In the genomic region with DNA sequence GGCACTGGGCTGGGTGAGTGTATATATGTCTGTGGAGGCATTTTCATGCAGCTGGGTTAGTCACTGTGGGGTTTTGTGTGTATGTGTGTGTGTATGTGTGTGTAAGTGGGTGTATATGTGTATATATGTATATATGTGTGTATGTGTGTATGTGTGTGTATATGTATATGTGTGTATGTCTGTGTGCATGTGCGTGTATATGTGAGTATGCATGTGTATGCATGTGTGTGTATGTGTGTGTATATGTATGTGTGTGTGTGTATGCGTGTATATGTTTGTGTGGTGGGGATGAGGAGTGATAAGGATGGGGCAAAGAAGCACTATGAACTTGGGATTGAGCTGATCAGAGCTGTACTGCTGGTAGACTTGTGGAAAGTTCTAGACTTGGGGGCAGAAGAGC, we compare ENCODE assay signal across 17 cellular contexts. TPM values are rescaled to one million over a fixed set of nuclear protein-coding genes. Genes with fewer than 3 reads are reported as not detected.
DNase-seq lines count a peak whose midpoint lies in the region; ATAC-seq lines count a peak whose summit lies in the region.
"Had no signal": no experiment of that assay in that cellular context is flagged by ENCODE, and none has a peak within 500 bp of the region (broad histone marks: within the 10 kb centered on the region; RNA-seq: fewer than 3 reads in every experiment).

No MANE protein-coding gene starts in this region.

- no peaks in the 10 kb centered on the region for H3K27me3 Mint-ChIP-seq in activated naive CD4-positive, alpha-beta T cell treated with anti-CD3 and anti-CD28 coated beads, Interleukin-2, amount 50 U/mL, for 24 hours
- no peaks in the 10 kb centered on the region for H3K27me3 Mint-ChIP-seq in activated naive CD8-positive, alpha-beta T cell

- no peak overlapping the region for H3K4me3 Mint-ChIP-seq in activated naive CD4-positive, alpha-beta T cell treated with anti-CD3 and anti-CD28 coated beads, Interleukin-2, amount 50 U/mL, for 24 hours
- no peak overlapping the region for H3K4me3 Mint-ChIP-seq in activated naive CD8-positive, alpha-beta T cell
- H3K4me3 Mint-ChIP-seq: CD14-positive monocyte had no signal

- DNase-seq in activated naive CD4-positive, alpha-beta T cell (lab: John Stamatoyannopoulos, UW): no peak
- DNase-seq in RKO (ENCODE audit: low spot score) (no peak), KG1 (lab: John Stamatoyannopoulos, UW) (no peak), HuH-7 (ENCODE audit: low spot score) (no peak)
- DNase-seq: DMS79, NCI-H1417, NCI-H2029, NCI-H2171 treated with DMSO at 0.1 percent for 48 hours, NCI-H510A treated with DMSO at 0.1 percent for 48 hours, SHP77 treated with DMSO at 0.1 percent for 48 hours had no signal

- H3K4me1 Mint-ChIP-seq in activated naive CD4-positive, alpha-beta T cell treated with anti-CD3 and anti-CD28 coated beads, Interleukin-2, amount 50 U/mL, for 24 hours: peaks cover 21% of the 10 kb centered on the region
- H3K4me1 Mint-ChIP-seq in activated naive CD8-positive, alpha-beta T cell (ENCODE audit: low read depth): peaks cover 23% of the 10 kb centered on the region

- ATAC-seq in esophagus mucosa (peak; percentile 12), HG03135 (IDR thresholded peaks at IDR 0.05; ENCODE audit: unreplicated experiment) (no peak)
- ATAC-seq: A549 had no signal

- no peaks in the 10 kb centered on the region for H3K36me3 Mint-ChIP-seq in activated naive CD4-positive, alpha-beta T cell treated with anti-CD3 and anti-CD28 coated beads, Interleukin-2, amount 50 U/mL, for 24 hours
- no peaks in the 10 kb centered on the region for H3K36me3 Mint-ChIP-seq in activated naive CD8-positive, alpha-beta T cell
- H3K36me3 Mint-ChIP-seq: CD14-positive monocyte had no signal

- H3K27ac Mint-ChIP-seq in activated naive CD4-positive, alpha-beta T cell treated with anti-CD3 and anti-CD28 coated beads, Interleukin-2, amount 50 U/mL, for 24 hours: peak overlapping the region; percentile 69
- H3K27ac Mint-ChIP-seq in activated naive CD8-positive, alpha-beta T cell: peak overlapping the region; percentile 2
- H3K27ac Mint-ChIP-seq: CD14-positive monocyte had no signal

- no peaks in the 10 kb centered on the region for H3K9me3 Mint-ChIP-seq in activated naive CD4-positive, alpha-beta T cell treated with anti-CD3 and anti-CD28 coated beads, Interleukin-2, amount 50 U/mL, for 24 hours
- H3K9me3 Mint-ChIP-seq in activated naive CD8-positive, alpha-beta T cell (ENCODE audit: low read depth): no peaks in the 10 kb centered on the region

RNA-seq across cellular contexts. Expression of a gene that starts 29.0 kb away (rescaled TPM):
- 9.3 TPM for total RNA-seq in esophagus mucosa
- total RNA-seq: LHCN-M2 had no signal

RNA-seq across cellular contexts. Expression of a gene that starts 45.1 kb away (rescaled TPM):
- total RNA-seq in esophagus mucosa: 0.20 TPM
- total RNA-seq: LHCN-M2 had no signal

RNA-seq across cellular contexts. Expression of a gene that starts 58.8 kb away (rescaled TPM):
- 3.7 TPM for total RNA-seq in esophagus mucosa
- total RNA-seq: LHCN-M2 had no signal
